In the genomic region with DNA sequence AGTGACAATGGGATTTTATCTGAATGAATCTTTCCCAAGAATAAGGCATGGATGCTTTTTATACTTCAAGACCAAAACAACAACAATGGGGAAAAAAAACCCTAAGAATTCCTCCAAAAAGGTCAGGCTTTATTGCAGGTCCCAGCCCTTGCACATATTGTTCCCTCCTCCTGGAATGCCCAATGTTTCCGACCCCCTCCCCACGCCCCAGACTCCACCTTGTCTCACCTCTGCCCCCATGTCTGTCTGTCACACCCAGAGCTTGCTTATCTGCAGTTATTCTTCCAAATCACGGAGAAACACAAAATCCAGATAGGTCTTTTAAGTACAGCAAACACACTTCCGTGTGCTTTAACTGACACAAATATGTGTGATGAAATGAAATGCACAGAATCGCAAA, we compare ENCODE assay signal across 19 cellular contexts. TPM values are rescaled to one million over a fixed set of nuclear protein-coding genes. Genes with fewer than 3 reads are reported as not detected.
DNase-seq lines count a peak whose midpoint lies in the region; TF ChIP-seq lines count a peak whose summit lies in the region.
"Had no signal": no experiment of that assay in that cellular context is flagged by ENCODE, and none has a peak within 500 bp of the region (broad histone marks: within the 10 kb centered on the region; RNA-seq: fewer than 3 reads in every experiment).

No MANE protein-coding gene starts in this region.

- H3F3A ChIP-seq in smooth muscle cell (ENCODE audit: low read depth) (peaks cover 4% of the 10 kb centered on the region), neural progenitor cell (ENCODE audit: low read depth) (no peaks in the 10 kb centered on the region)

- H3K9ac ChIP-seq in smooth muscle cell (ENCODE audit: low read depth) (no peak overlapping the region), neural progenitor cell (no peak overlapping the region)
- H3K9ac ChIP-seq: KMS-11 had no signal

- H3K4me1 ChIP-seq in smooth muscle cell (ENCODE audit: low read depth) (no peaks in the 10 kb centered on the region), neural progenitor cell (peaks cover 12% of the 10 kb centered on the region)
- H3K4me1 ChIP-seq: BE2C had no signal

- no peaks in the 10 kb centered on the region for H4K20me1 ChIP-seq in smooth muscle cell (ENCODE audit: low read depth)
- no peaks in the 10 kb centered on the region for H4K20me1 ChIP-seq in neural progenitor cell (ENCODE audit: low read depth)

- H3K27me3 Mint-ChIP-seq in activated naive CD8-positive, alpha-beta T cell: no peaks in the 10 kb centered on the region
- no peaks in the 10 kb centered on the region for H3K27me3 Mint-ChIP-seq in activated naive CD8-positive, alpha-beta T cell treated with anti-CD3 and anti-CD28 coated beads for 36 hours
- no peaks in the 10 kb centered on the region for H3K27me3 Mint-ChIP-seq in activated T-helper 1 cell treated with anti-CD3 and anti-CD28 coated beads, Interleukin-12 subunit alpha, Interleukin-12 subunit beta, Interleukin-2, Interleukin-4 antibody, amounts not matched to agents 30 ng/mL and 10 ng/mL and 1 ng/mL, durations not matched to agents 14 hours and 24 hours and 36 hours (ENCODE audit: insufficient read depth)
- H3K27me3 Mint-ChIP-seq in endothelial cell (ENCODE audit: unreplicated experiment): no peaks in the 10 kb centered on the region
- no peaks in the 10 kb centered on the region for H3K27me3 Mint-ChIP-seq in T-helper 2 cell treated with Interferon-gamma antibody and Interleukin-4, amounts not matched to agents 5 μg/mL and 100 μg/mL, for 36 hours (ENCODE audit: low read depth)
- no peaks in the 10 kb centered on the region for H3K27me3 Mint-ChIP-seq in neural progenitor cell (ENCODE audit: insufficient read depth, low read depth)
- H3K27me3 Mint-ChIP-seq: CD4-positive, CD25-positive, alpha-beta regulatory T cell had no signal

- TF ChIP-seq CTCF in endothelial cell (IDR thresholded peaks at IDR 0.05; ENCODE audit: unreplicated experiment) (no peak), smooth muscle cell (IDR thresholded peaks at IDR 0.05; ENCODE audit: borderline replicate concordance, insufficient read depth, poor library complexity, severe bottlenecking) (no peak), neural progenitor cell (IDR thresholded peaks at IDR 0.05) (no peak)

- peak overlapping the region; percentile 34 for H3K27ac Mint-ChIP-seq in activated naive CD8-positive, alpha-beta T cell
- H3K27ac Mint-ChIP-seq in activated naive CD8-positive, alpha-beta T cell treated with anti-CD3 and anti-CD28 coated beads for 36 hours: no peak overlapping the region
- peak overlapping the region; percentile 29 for H3K27ac Mint-ChIP-seq in activated T-helper 1 cell treated with anti-CD3 and anti-CD28 coated beads, Interleukin-12 subunit alpha, Interleukin-12 subunit beta, Interleukin-2, Interleukin-4 antibody, amounts not matched to agents 30 ng/mL and 10 ng/mL and 1 ng/mL, durations not matched to agents 14 hours and 24 hours and 36 hours
- peak overlapping the region; percentile 64 for H3K27ac Mint-ChIP-seq in endothelial cell (ENCODE audit: unreplicated experiment)
- H3K27ac Mint-ChIP-seq in T-helper 2 cell treated with Interferon-gamma antibody and Interleukin-4, amounts not matched to agents 5 μg/mL and 100 μg/mL, for 36 hours: no peak overlapping the region
- H3K27ac Mint-ChIP-seq in neural progenitor cell: no peak overlapping the region
- H3K27ac Mint-ChIP-seq: CD4-positive, CD25-positive, alpha-beta regulatory T cell; HFFc6 had no signal

- H3K4me3 Mint-ChIP-seq in activated naive CD8-positive, alpha-beta T cell: no peak overlapping the region
- H3K4me3 Mint-ChIP-seq in activated naive CD8-positive, alpha-beta T cell treated with anti-CD3 and anti-CD28 coated beads for 36 hours: no peak overlapping the region
- no peak overlapping the region for H3K4me3 Mint-ChIP-seq in activated T-helper 1 cell treated with anti-CD3 and anti-CD28 coated beads, Interleukin-12 subunit alpha, Interleukin-12 subunit beta, Interleukin-2, Interleukin-4 antibody, amounts not matched to agents 30 ng/mL and 10 ng/mL and 1 ng/mL, durations not matched to agents 14 hours and 24 hours and 36 hours
- H3K4me3 Mint-ChIP-seq in endothelial cell (ENCODE audit: unreplicated experiment) (no peak overlapping the region), neural progenitor cell (no peak overlapping the region)
- H3K4me3 Mint-ChIP-seq in T-helper 2 cell treated with Interferon-gamma antibody and Interleukin-4, amounts not matched to agents 5 μg/mL and 100 μg/mL, for 36 hours: no peak overlapping the region
- H3K4me3 Mint-ChIP-seq: CD4-positive, CD25-positive, alpha-beta regulatory T cell; HFFc6 had no signal

- H3K9me3 ChIP-seq in smooth muscle cell (replicated peaks; ENCODE audit: low read depth) (no peaks in the 10 kb centered on the region), neural progenitor cell (ENCODE audit: low read depth) (no peaks in the 10 kb centered on the region)
- H3K9me3 ChIP-seq: BE2C had no signal

- DNase-seq in activated naive CD8-positive, alpha-beta T cell treated with anti-CD3 and anti-CD28 coated beads for 36 hours: no peak
- no peak for DNase-seq in activated T-helper 1 cell treated with anti-CD3 and anti-CD28 coated beads, Interleukin-12 subunit alpha, Interleukin-12 subunit beta, Interleukin-2, Interleukin-4 antibody, amounts not matched to agents 30 ng/mL and 10 ng/mL and 1 ng/mL, durations not matched to agents 14 hours and 24 hours and 36 hours (ENCODE audit: low spot score)
- DNase-seq in endothelial cell (ENCODE audit: low spot score) (no peak), smooth muscle cell (lab: John Stamatoyannopoulos, UW; ENCODE audit: unreplicated experiment) (no peak), neural progenitor cell (ENCODE audit: low spot score) (no peak)
- DNase-seq in T-helper 2 cell treated with Interferon-gamma antibody and Interleukin-4, amounts not matched to agents 5 μg/mL and 100 μg/mL, for 36 hours (ENCODE audit: low spot score): no peak
- DNase-seq: BE2C; CD4-positive, CD25-positive, alpha-beta regulatory T cell; COR-L47; DMS 273 treated with DMSO at 0.1 percent for 48 hours; HFFc6; NCI-H1436; NCI-H1930; NCI-H345; NCI-H526; PC-3; RPMI8226 had no signal

- intact Hi-C loops in activated T-helper 1 cell treated with anti-CD3 and anti-CD28 coated beads, Interleukin-12 subunit alpha, Interleukin-12 subunit beta, Interleukin-2, Interleukin-4 antibody, amounts not matched to agents 30 ng/mL and 10 ng/mL and 1 ng/mL, durations not matched to agents 14 hours and 24 hours and 36 hours (cut with micrococcal nuclease): loop anchor here (5.0 kb wide), 1 partner anchor 92 kb away; no protein-coding TSS in a partner anchor

- no peak overlapping the region for H3K4me3 ChIP-seq in smooth muscle cell
- H3K4me3 ChIP-seq in neural progenitor cell: no peak overlapping the region

- peaks cover 21% of the 10 kb centered on the region for H3K36me3 Mint-ChIP-seq in activated naive CD8-positive, alpha-beta T cell
- peaks cover 36% of the 10 kb centered on the region for H3K36me3 Mint-ChIP-seq in activated naive CD8-positive, alpha-beta T cell treated with anti-CD3 and anti-CD28 coated beads for 36 hours
- H3K36me3 Mint-ChIP-seq in activated T-helper 1 cell treated with anti-CD3 and anti-CD28 coated beads, Interleukin-12 subunit alpha, Interleukin-12 subunit beta, Interleukin-2, Interleukin-4 antibody, amounts not matched to agents 30 ng/mL and 10 ng/mL and 1 ng/mL, durations not matched to agents 14 hours and 24 hours and 36 hours (ENCODE audit: low read depth): peaks cover 26% of the 10 kb centered on the region
- H3K36me3 Mint-ChIP-seq in endothelial cell (ENCODE audit: low read depth, unreplicated experiment): peaks cover 15% of the 10 kb centered on the region
- peaks cover 12% of the 10 kb centered on the region for H3K36me3 Mint-ChIP-seq in T-helper 2 cell treated with Interferon-gamma antibody and Interleukin-4, amounts not matched to agents 5 μg/mL and 100 μg/mL, for 36 hours (ENCODE audit: low read depth)
- no peaks in the 10 kb centered on the region for H3K36me3 Mint-ChIP-seq in neural progenitor cell

- H3K36me3 ChIP-seq in smooth muscle cell (ENCODE audit: low read depth): no peaks in the 10 kb centered on the region
- no peaks in the 10 kb centered on the region for H3K36me3 ChIP-seq in neural progenitor cell
- H3K36me3 ChIP-seq: BE2C had no signal

- no peak overlapping the region for H2AFZ ChIP-seq in smooth muscle cell (ENCODE audit: low read depth)
- H2AFZ ChIP-seq in neural progenitor cell (replicated peaks): no peak overlapping the region

- H3K4me2 ChIP-seq in smooth muscle cell: peak overlapping the region; percentile 7
- no peak overlapping the region for H3K4me2 ChIP-seq in neural progenitor cell
- H3K4me2 ChIP-seq: KMS-11 had no signal

- H3K27ac ChIP-seq in smooth muscle cell (ENCODE audit: low read depth): no peak overlapping the region
- H3K27ac ChIP-seq in neural progenitor cell: no peak overlapping the region
- H3K27ac ChIP-seq: KMS-11 had no signal

- peaks cover 3% of the 10 kb centered on the region for H3K9me3 Mint-ChIP-seq in activated naive CD8-positive, alpha-beta T cell (ENCODE audit: low read depth)
- peaks cover 7% of the 10 kb centered on the region for H3K9me3 Mint-ChIP-seq in activated naive CD8-positive, alpha-beta T cell treated with anti-CD3 and anti-CD28 coated beads for 36 hours
- H3K9me3 Mint-ChIP-seq in activated T-helper 1 cell treated with anti-CD3 and anti-CD28 coated beads, Interleukin-12 subunit alpha, Interleukin-12 subunit beta, Interleukin-2, Interleukin-4 antibody, amounts not matched to agents 30 ng/mL and 10 ng/mL and 1 ng/mL, durations not matched to agents 14 hours and 24 hours and 36 hours: peaks cover 31% of the 10 kb centered on the region
- H3K9me3 Mint-ChIP-seq in endothelial cell (ENCODE audit: unreplicated experiment) (no peaks in the 10 kb centered on the region), neural progenitor cell (peaks cover 2% of the 10 kb centered on the region)
- H3K9me3 Mint-ChIP-seq in T-helper 2 cell treated with Interferon-gamma antibody and Interleukin-4, amounts not matched to agents 5 μg/mL and 100 μg/mL, for 36 hours: peaks cover 23% of the 10 kb centered on the region

- H3K79me2 ChIP-seq in smooth muscle cell (ENCODE audit: low read depth) (peaks cover 3% of the 10 kb centered on the region), neural progenitor cell (ENCODE audit: low read depth) (no peaks in the 10 kb centered on the region)

- H3K27me3 ChIP-seq in smooth muscle cell (ENCODE audit: low read depth) (no peaks in the 10 kb centered on the region), neural progenitor cell (no peaks in the 10 kb centered on the region)
- H3K27me3 ChIP-seq: BE2C had no signal

- 72% methylated on average over 5 of the region's 5 CpGs for WGBS in smooth muscle cell (ENCODE audit: low lambda C conversion rate)

- H3K4me1 Mint-ChIP-seq in activated naive CD8-positive, alpha-beta T cell (ENCODE audit: low read depth): peaks cover 52% of the 10 kb centered on the region
- peaks cover 53% of the 10 kb centered on the region for H3K4me1 Mint-ChIP-seq in activated naive CD8-positive, alpha-beta T cell treated with anti-CD3 and anti-CD28 coated beads for 36 hours
- H3K4me1 Mint-ChIP-seq in activated T-helper 1 cell treated with anti-CD3 and anti-CD28 coated beads, Interleukin-12 subunit alpha, Interleukin-12 subunit beta, Interleukin-2, Interleukin-4 antibody, amounts not matched to agents 30 ng/mL and 10 ng/mL and 1 ng/mL, durations not matched to agents 14 hours and 24 hours and 36 hours (ENCODE audit: low read depth): peaks cover 46% of the 10 kb centered on the region
- H3K4me1 Mint-ChIP-seq in endothelial cell (ENCODE audit: unreplicated experiment) (peaks cover 71% of the 10 kb centered on the region), neural progenitor cell (peaks cover 33% of the 10 kb centered on the region)
- H3K4me1 Mint-ChIP-seq in T-helper 2 cell treated with Interferon-gamma antibody and Interleukin-4, amounts not matched to agents 5 μg/mL and 100 μg/mL, for 36 hours (ENCODE audit: low read depth): peaks cover 32% of the 10 kb centered on the region

RNA-seq across cellular contexts. Expression of gene ELMO1, which starts 43.5 kb away (rescaled TPM):
- total RNA-seq in activated naive CD8-positive, alpha-beta T cell treated with anti-CD3 and anti-CD28 coated beads for 36 hours: 10 to 100 TPM; 68.0 to 74.4 TPM
- total RNA-seq in activated T-helper 1 cell treated with anti-CD3 and anti-CD28 coated beads, Interleukin-12 subunit alpha, Interleukin-12 subunit beta, Interleukin-2, Interleukin-4 antibody, amounts not matched to agents 30 ng/mL and 10 ng/mL and 1 ng/mL, durations not matched to agents 14 hours and 24 hours and 36 hours: 113 and 119 TPM in 2 replicates
- 151 TPM for total RNA-seq in endothelial cell (ENCODE audit: unreplicated experiment)
- 24.0 and 36.0 TPM in 2 replicates for total RNA-seq in smooth muscle cell
- polyA plus RNA-seq in smooth muscle cell: 8.2 and 15.7 TPM in 2 replicates
- 22.0 and 27.0 TPM in 2 replicates for total RNA-seq in neural progenitor cell (ENCODE audit: low replicate concordance)
- total RNA-seq: HFFc6, PC-3 had no signal

Comparison
In these comparisons a context has a peak if more than half of its experiments do, and no peak if none do; other contexts are left out.
1. H3K27ac Mint-ChIP-seq: peak in activated naive CD8-positive, alpha-beta T cell (single experiment), activated T-helper 1 cell treated with anti-CD3 and anti-CD28 coated beads, Interleukin-12 subunit alpha, Interleukin-12 subunit beta, Interleukin-2, Interleukin-4 antibody, amounts not matched to agents 30 ng/mL and 10 ng/mL and 1 ng/mL, durations not matched to agents 14 hours and 24 hours and 36 hours (single experiment) and endothelial cell (single experiment); none in activated naive CD8-positive, alpha-beta T cell treated with anti-CD3 and anti-CD28 coated beads for 36 hours (single experiment), T-helper 2 cell treated with Interferon-gamma antibody and Interleukin-4, amounts not matched to agents 5 μg/mL and 100 μg/mL, for 36 hours (single experiment) and neural progenitor cell (single experiment).